16 cellular contexts compared by ENCODE assay signal in the genomic region with DNA sequence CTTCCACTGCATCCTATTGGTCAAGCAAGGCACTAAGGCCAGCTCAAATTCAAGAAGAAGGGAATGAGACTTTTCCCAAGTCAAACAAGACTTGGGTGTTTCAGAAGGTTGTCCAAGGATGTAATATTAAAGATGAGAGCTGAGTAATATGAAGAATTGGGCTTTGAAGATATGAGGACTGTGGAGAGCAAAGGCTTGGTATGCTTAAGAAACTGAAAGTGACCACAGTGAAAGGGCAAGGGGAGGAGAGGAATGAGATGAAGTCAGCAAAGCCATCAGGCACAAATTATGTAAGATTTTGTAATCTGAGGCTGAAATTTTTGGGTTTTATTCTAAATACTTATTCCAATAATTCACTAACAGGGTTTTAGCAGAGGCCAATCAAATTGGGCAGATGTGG. TPM values are rescaled to one million over a fixed set of nuclear protein-coding genes. Genes with fewer than 3 reads are reported as not detected.
DNase-seq lines count a peak whose midpoint lies in the region; ATAC-seq and TF ChIP-seq lines count a peak whose summit lies in the region.
"Had no signal": no experiment of that assay in that cellular context is flagged by ENCODE, and none has a peak within 500 bp of the region (broad histone marks: within the 10 kb centered on the region; RNA-seq: fewer than 3 reads in every experiment).

No MANE protein-coding gene starts in this region.

- in situ Hi-C loops in ACHN (cut with HindIII; ENCODE audit: low pct_ligation_motif_present, low pct_unique_long_range_greater_than_20kb, low sequenced_read_pairs) = no loop called here

- no peaks in the 10 kb centered on the region for H3K4me1 ChIP-seq in heart left ventricle
- H3K4me1 ChIP-seq: BLaER1, body of pancreas, suprapubic skin had no signal

- H3K27ac ChIP-seq in heart left ventricle = no peak overlapping the region
- H3K27ac ChIP-seq: BLaER1, body of pancreas, suprapubic skin had no signal

- no peak overlapping the region for H3K4me3 ChIP-seq in heart left ventricle
- H3K4me3 ChIP-seq: BLaER1, body of pancreas, suprapubic skin had no signal

- peak; percentile 77 for DNase-seq in amniotic epithelial cell (ENCODE audit: low read depth)
- no peak for DNase-seq in NCI-H1105 treated with DMSO at 0.1 percent for 48 hours (lab: John Stamatoyannopoulos, UW)
- DNase-seq in activated CD4-positive, alpha-beta T cell treated with anti-CD3 and anti-CD28 coated beads, Interleukin-2, amount 50 U/mL, for 4 hours = no peak
- no peak for DNase-seq in heart left ventricle
- DNase-seq in ACHN = no peak
- DNase-seq: activated T-cell treated with anti-CD3 and anti-CD28 coated beads, Interleukin-2, amount 50 U/mL, for 48 hours; body of pancreas; glutamatergic neuron; natural killer cell; right cardiac atrium had no signal

- ATAC-seq in GM18861 (IDR thresholded peaks at IDR 0.05; ENCODE audit: unreplicated experiment) (peak; percentile 85), GM21526 (IDR thresholded peaks at IDR 0.05; ENCODE audit: low FRiP score, unreplicated experiment) (peak; percentile 53), HG03103 (IDR thresholded peaks at IDR 0.05; ENCODE audit: low read depth, unreplicated experiment) (peak; percentile 72), heart left ventricle (no peak)
- ATAC-seq: activated CD4-positive, CD25-positive, alpha-beta regulatory T cell treated with anti-CD3 and anti-CD28 coated beads, Interleukin-2, amount 50 U/mL, for 24 hours; body of pancreas; natural killer cell; right cardiac atrium had no signal

- no peak for TF ChIP-seq CTCF in heart left ventricle (IDR thresholded peaks at IDR 0.05)

- intact Hi-C loops in heart left ventricle (cut with DNase I) = no loop called here

- TF ChIP-seq POLR2A in heart left ventricle (IDR thresholded peaks at IDR 0.05) = no peak

- no peaks in the 10 kb centered on the region for H3K27me3 ChIP-seq in heart left ventricle
- H3K27me3 ChIP-seq: BLaER1, body of pancreas, suprapubic skin had no signal

- H3K36me3 ChIP-seq in heart left ventricle = no peaks in the 10 kb centered on the region
- H3K36me3 ChIP-seq: BLaER1, suprapubic skin had no signal

- H3K9me3 ChIP-seq in heart left ventricle = peaks cover 0 to 5% (median 0%) of the 10 kb centered on the region in 12 donors
- H3K9me3 ChIP-seq: body of pancreas, suprapubic skin had no signal

RNA-seq across cellular contexts. Expression of a gene that starts 38.6 kb away (rescaled TPM):
- total RNA-seq in heart left ventricle = not detected
- polyA plus RNA-seq in heart left ventricle = under 1 TPM in 1 of 2 donors, not detected in 1; 0.24 TPM
- total RNA-seq: natural killer cell, right cardiac atrium, suprapubic skin had no signal

Comparison
In these comparisons a context has a peak if more than half of its experiments do, and no peak if none do; other contexts are left out.
1. ATAC-seq: peak in GM18861 (single experiment), GM21526 (single experiment) and HG03103 (single experiment); none in heart left ventricle (0 of 4).